25 cellular contexts compared by ENCODE assay signal in genomic region chr1:204112876-204113730, GRCh38. TPM values are rescaled to one million over a fixed set of nuclear protein-coding genes. Genes with fewer than 3 reads are reported as not detected.
DNase-seq lines count a peak whose midpoint lies in the region; ATAC-seq, FAIRE-seq and TF ChIP-seq lines count a peak whose summit lies in the region.
"Had no signal": no experiment of that assay in that cellular context is flagged by ENCODE, and none has a peak within 500 bp of the region (broad histone marks: within the 10 kb centered on the region; RNA-seq: fewer than 3 reads in every experiment).

No MANE protein-coding gene starts in this region.

- POLR2A ChIA-PET in activated CD4-positive, alpha-beta T cell treated with anti-CD3 and anti-CD28 coated beads, Interleukin-2, amount 10 ng/mL, durations not matched to agents 7 days and 5 days (lab: Charles Lee) = no interaction called here

- H3K27me3 ChIP-seq in upper lobe of left lung = no peaks in the 10 kb centered on the region
- H3K27me3 ChIP-seq: colonic mucosa, ovary, tibial nerve had no signal

- DNase-seq in activated CD4-positive, alpha-beta T cell treated with anti-CD3 and anti-CD28 coated beads, Interleukin-2, amount 10 ng/mL, durations not matched to agents 7 days and 5 days = no peak
- no peak for DNase-seq in activated CD4-positive, alpha-beta T cell treated with anti-CD3 and anti-CD28 coated beads for 4 hours
- DNase-seq in SK-MEL-5 (ENCODE audit: low read depth, low spot score) = peak; percentile 29
- peak; percentile 58 for DNase-seq in kidney
- peak in 1 of 2 donors; percentile 51 for DNase-seq in upper lobe of left lung
- no peak for DNase-seq in ureter (ENCODE audit: low spot score)
- no peak for DNase-seq in T-helper 9 cell
- DNase-seq: 8988T; activated CD8-positive, alpha-beta memory T cell treated with anti-CD3 and anti-CD28 coated beads, Interleukin-2, amount 50 U/mL, for 4 hours; activated gamma-delta T cell; colonic mucosa; head of caudate nucleus; NCI-H187; NCI-H226; NCI-H82; ovary; PC-9; SHP77 treated with DMSO at 0.1 percent for 48 hours; sigmoid colon had no signal

- ATAC-seq in upper lobe of left lung (ENCODE audit: low FRiP score in 2 of 2) = peak in 1 of 2 donors; percentile 11
- no peak for ATAC-seq in HG02885 (IDR thresholded peaks at IDR 0.05; ENCODE audit: poor library complexity, unreplicated experiment)
- ATAC-seq: stimulated activated memory B cell treated with anti-CD40 and anti-IgM and Interleukin-4, amounts not matched to agents 10 μg/mL and 1 μg/mL and 100 μg/mL, for 72 hours had no signal

- WGBS in upper lobe of left lung, 2 donors = 70 to 92% methylated on average over 2 to 9 of the region's 11 CpGs

- intact Hi-C loops in kidney (cut with DNase I) = no loop called here

- no peak for TF ChIP-seq EP300 in upper lobe of left lung (IDR thresholded peaks at IDR 0.05)

- CTCF ChIA-PET in activated CD4-positive, alpha-beta T cell treated with anti-CD3 and anti-CD28 coated beads, Interleukin-2, amount 10 ng/mL, durations not matched to agents 7 days and 5 days (lab: Charles Lee) = interaction anchor here (0.6 to 1.2 kb wide), 4 partner anchors 9 to 310 kb away, joined by 3 to 6 read pairs (median 3); no protein-coding TSS in a partner anchor

- H3K9ac ChIP-seq in kidney (ENCODE audit: low read length in 2 of 2) = no peak overlapping the region

- no peaks in the 10 kb centered on the region for H3K9me3 ChIP-seq in kidney (ENCODE audit: control insufficient read depth in 1 of 2, low read length in 2 of 2)
- H3K9me3 ChIP-seq in upper lobe of left lung = no peaks in the 10 kb centered on the region
- H3K9me3 ChIP-seq: colonic mucosa, ovary, sigmoid colon, tibial nerve had no signal

- TF ChIP-seq CTCF in kidney (IDR thresholded peaks at IDR 0.05; ENCODE audit: borderline replicate concordance, extremely low read depth, insufficient read depth) (no peak), upper lobe of left lung (IDR thresholded peaks at IDR 0.05) (no peak)

- peak overlapping the region; percentile 3 for H3K27ac Mint-ChIP-seq in activated CD4-positive, alpha-beta T cell treated with anti-CD3 and anti-CD28 coated beads, Interleukin-2, amount 10 ng/mL, durations not matched to agents 7 days and 5 days
- H3K27ac Mint-ChIP-seq: stimulated activated memory B cell treated with anti-CD40 and anti-IgM and Interleukin-4, amounts not matched to agents 10 μg/mL and 1 μg/mL and 100 μg/mL, for 72 hours had no signal

- H3K4me3 Mint-ChIP-seq in activated CD4-positive, alpha-beta T cell treated with anti-CD3 and anti-CD28 coated beads, Interleukin-2, amount 10 ng/mL, durations not matched to agents 7 days and 5 days = no peak overlapping the region
- H3K4me3 Mint-ChIP-seq: stimulated activated memory B cell treated with anti-CD40 and anti-IgM and Interleukin-4, amounts not matched to agents 10 μg/mL and 1 μg/mL and 100 μg/mL, for 72 hours had no signal

- in situ Hi-C loops in SK-MEL-5 (cut with HindIII; ENCODE audit: low pct_unique_long_range_greater_than_20kb, low sequenced_read_pairs) = no loop called here

- H3K4me3 ChIP-seq in kidney (ENCODE audit: low read length in 2 of 2) (no peak overlapping the region), upper lobe of left lung (no peak overlapping the region)
- H3K4me3 ChIP-seq: colonic mucosa, lung, ovary, PC-9, sigmoid colon, tibial nerve had no signal

- no peaks in the 10 kb centered on the region for H3K27me3 Mint-ChIP-seq in activated CD4-positive, alpha-beta T cell treated with anti-CD3 and anti-CD28 coated beads, Interleukin-2, amount 10 ng/mL, durations not matched to agents 7 days and 5 days
- H3K27me3 Mint-ChIP-seq: stimulated activated memory B cell treated with anti-CD40 and anti-IgM and Interleukin-4, amounts not matched to agents 10 μg/mL and 1 μg/mL and 100 μg/mL, for 72 hours had no signal

- H3K27ac ChIP-seq in kidney (ENCODE audit: low read depth in 2 of 2, low read length in 2 of 2) (no peak overlapping the region), upper lobe of left lung (peak overlapping the region in 3 of 4 donors; percentile 36 to 55 (median 52))
- H3K27ac ChIP-seq: colonic mucosa, ovary had no signal

- TF ChIP-seq POLR2A in upper lobe of left lung (IDR thresholded peaks at IDR 0.05) = no peak

- no peaks in the 10 kb centered on the region for H3K4me1 Mint-ChIP-seq in activated CD4-positive, alpha-beta T cell treated with anti-CD3 and anti-CD28 coated beads, Interleukin-2, amount 10 ng/mL, durations not matched to agents 7 days and 5 days

- H3K36me3 Mint-ChIP-seq in activated CD4-positive, alpha-beta T cell treated with anti-CD3 and anti-CD28 coated beads, Interleukin-2, amount 10 ng/mL, durations not matched to agents 7 days and 5 days (ENCODE audit: low read depth) = no peaks in the 10 kb centered on the region
- H3K36me3 Mint-ChIP-seq: stimulated activated memory B cell treated with anti-CD40 and anti-IgM and Interleukin-4, amounts not matched to agents 10 μg/mL and 1 μg/mL and 100 μg/mL, for 72 hours had no signal

- peaks cover 15 to 18% of the 10 kb centered on the region in 2 donors for H3K4me1 ChIP-seq in kidney (ENCODE audit: control insufficient read depth in 1 of 2, insufficient read depth in 1 of 2, low read depth in 1 of 2, low read length in 2 of 2)
- peaks cover 24 to 57% (median 27%) of the 10 kb centered on the region in 4 donors for H3K4me1 ChIP-seq in upper lobe of left lung
- H3K4me1 ChIP-seq: colonic mucosa had no signal

- H3K36me3 ChIP-seq in kidney (ENCODE audit: control insufficient read depth in 1 of 2, insufficient read depth in 2 of 2, low read length in 2 of 2) (peaks cover 11 to 26% of the 10 kb centered on the region in 2 donors), upper lobe of left lung (peaks cover 0 to 32% (median 20%) of the 10 kb centered on the region in 4 donors)
- H3K36me3 ChIP-seq: colonic mucosa, ovary had no signal

- H3K9me3 Mint-ChIP-seq in activated CD4-positive, alpha-beta T cell treated with anti-CD3 and anti-CD28 coated beads, Interleukin-2, amount 10 ng/mL, durations not matched to agents 7 days and 5 days = no peaks in the 10 kb centered on the region
- H3K9me3 Mint-ChIP-seq: stimulated activated memory B cell treated with anti-CD40 and anti-IgM and Interleukin-4, amounts not matched to agents 10 μg/mL and 1 μg/mL and 100 μg/mL, for 72 hours had no signal

- no peak for FAIRE-seq in kidney (lab: Jason Lieb, UNC)

RNA-seq across cellular contexts. Expression of gene ETNK2, which starts 38.7 kb away (rescaled TPM):
- under 1 TPM in 1 of 2 experiments, not detected in 1; 0.25 TPM for total RNA-seq in activated CD4-positive, alpha-beta T cell treated with anti-CD3 and anti-CD28 coated beads, Interleukin-2, amount 10 ng/mL, durations not matched to agents 7 days and 5 days
- total RNA-seq in SK-MEL-5 (2014; rRNA removed; shearing (Covaris generic)) = 21.3 and 22.7 TPM in 2 replicates
- polyA plus RNA-seq in SK-MEL-5 (2015; cell fraction: cytosol; rRNA removed) = 16.4 and 17.6 TPM in 2 replicates
- polyA plus RNA-seq in SK-MEL-5 (2015; cell fraction: nucleus; rRNA removed) = 5.3 and 7.9 TPM in 2 replicates
- total RNA-seq in kidney (33.3 TPM), upper lobe of left lung (1 to 10 TPM in 5 of 6 donors, not detected in 1; 3.2 to 8.9 (median 6.0) TPM), ureter (13.5 TPM)
- 166 TPM for polyA plus RNA-seq in kidney (ENCODE audit: insufficient read depth, low read depth, low replicate concordance)
- total RNA-seq: T-helper 1 cell treated with Interleukin-12 subunit alpha and Interleukin-12 subunit beta and Interleukin-4 antibody, amounts not matched to agents 30 ng/mL and 1 ng/mL, for 36 hours had no signal

RNA-seq across cellular contexts. Expression of gene SOX13, which starts 40.2 kb away (rescaled TPM):
- 1 to 10 TPM in 1 of 2 experiments, under 1 TPM in 1; 0.60 to 1.3 TPM for total RNA-seq in activated CD4-positive, alpha-beta T cell treated with anti-CD3 and anti-CD28 coated beads, Interleukin-2, amount 10 ng/mL, durations not matched to agents 7 days and 5 days
- total RNA-seq in SK-MEL-5 (2014; rRNA removed; shearing (Covaris generic)) = 7.7 and 9.7 TPM in 2 replicates
- polyA plus RNA-seq in SK-MEL-5 (2015; cell fraction: cytosol; rRNA removed) = 24.1 and 25.7 TPM in 2 replicates
- 48.4 and 55.3 TPM in 2 replicates for polyA plus RNA-seq in SK-MEL-5 (2015; cell fraction: nucleus; rRNA removed)
- total RNA-seq in kidney (55.2 TPM), upper lobe of left lung (10 to 100 TPM; 33.8 to 76.5 (median 63.9) TPM), ureter (85.7 TPM)
- 23.9 TPM for polyA plus RNA-seq in kidney (ENCODE audit: insufficient read depth, low read depth, low replicate concordance)

RNA-seq across cellular contexts. Expression of gene REN, which starts 53.0 kb away (rescaled TPM):
- not detected for total RNA-seq in activated CD4-positive, alpha-beta T cell treated with anti-CD3 and anti-CD28 coated beads, Interleukin-2, amount 10 ng/mL, durations not matched to agents 7 days and 5 days
- total RNA-seq in SK-MEL-5 (2014; rRNA removed; shearing (Covaris generic)) = not detected in 2 replicates
- not detected in 2 replicates for polyA plus RNA-seq in SK-MEL-5 (2015; cell fraction: cytosol; rRNA removed)
- polyA plus RNA-seq in SK-MEL-5 (2015; cell fraction: nucleus; rRNA removed) = not detected in 2 replicates
- total RNA-seq in kidney = 32.4 TPM
- polyA plus RNA-seq in kidney (ENCODE audit: insufficient read depth, low read depth, low replicate concordance) = 1,159 TPM
- under 1 TPM in 3 of 6 donors, not detected in 3; 0.64 to 0.76 (median 0.66) TPM for total RNA-seq in upper lobe of left lung
- 0.89 TPM for total RNA-seq in ureter
- total RNA-seq: myocyte; sigmoid colon; T-helper 1 cell treated with Interleukin-12 subunit alpha and Interleukin-12 subunit beta and Interleukin-4 antibody, amounts not matched to agents 30 ng/mL and 1 ng/mL, for 36 hours; tibial nerve had no signal

Comparison
In these comparisons a context has a peak if more than half of its experiments do, and no peak if none do; other contexts are left out.
1. DNase-seq: peak in SK-MEL-5 (single experiment) and kidney (single experiment); none in activated CD4-positive, alpha-beta T cell treated with anti-CD3 and anti-CD28 coated beads, Interleukin-2, amount 10 ng/mL, durations not matched to agents 7 days and 5 days (single experiment), activated CD4-positive, alpha-beta T cell treated with anti-CD3 and anti-CD28 coated beads for 4 hours (0 of 2), ureter (single experiment) and T-helper 9 cell (single experiment).
2. H3K27ac ChIP-seq: peak in upper lobe of left lung (3 of 4); none in kidney (0 of 2).
3. RNA of gene REN, which starts 53.0 kb away (total RNA-seq): 32.4 TPM in kidney (single experiment); 0.89 TPM in ureter (single experiment), 0.64 to 0.76 TPM in upper lobe of left lung, not detected in activated CD4-positive, alpha-beta T cell treated with anti-CD3 and anti-CD28 coated beads, Interleukin-2, amount 10 ng/mL, durations not matched to agents 7 days and 5 days and not detected in SK-MEL-5; every median in the first group is over 10 times any median in the second.